Comparison of ENCODE assay signal across 10 cellular contexts in genomic region chr7:117808273-117808868, GRCh38.
DNase-seq lines count a peak whose midpoint lies in the region; TF ChIP-seq lines count a peak whose summit lies in the region.
"Had no signal": no experiment of that assay in that cellular context is flagged by ENCODE, and none has a peak within 500 bp of the region (broad histone marks: within the 10 kb centered on the region; RNA-seq: fewer than 3 reads in every experiment).

No MANE protein-coding gene starts in this region.

- H3K27me3 ChIP-seq in HUES64 (ENCODE audit: insufficient read depth, low read length) (no peaks in the 10 kb centered on the region), OCI-LY3 (ENCODE audit: low read depth, low read length) (peaks cover 13% of the 10 kb centered on the region; the same call in 1 of the 2 replicates)

- intact Hi-C loops in posterior cingulate gyrus (cut with DNase I): no loop called here

- H3K9ac ChIP-seq in HUES64 (ENCODE audit: low read depth, low read length) (no peak overlapping the region), OCI-LY3 (ENCODE audit: low read length) (0 out of 2 replicates have a peak overlapping the region, but pooled peaks have one; percentile 17)

- H3K36me3 ChIP-seq in HUES64 (ENCODE audit: insufficient read depth, low read length): peaks cover 8% of the 10 kb centered on the region; the same call in 1 of the 2 replicates
- no peaks in the 10 kb centered on the region for H3K36me3 ChIP-seq in OCI-LY3 (replicated peaks; ENCODE audit: low read depth, low read length)

- peak overlapping the region; percentile 17; the same call in 1 of the 2 replicates for H3K27ac ChIP-seq in HUES64 (ENCODE audit: low read depth, low read length)
- H3K27ac ChIP-seq in OCI-LY3 (ENCODE audit: low read length): no peak overlapping the region

- no peak for TF ChIP-seq CTCF in OCI-LY3 (IDR thresholded peaks at IDR 0.05; ENCODE audit: low read depth, low read length)
- TF ChIP-seq CTCF in GM13976 (IDR thresholded peaks at IDR 0.05; ENCODE audit: borderline replicate concordance, control extremely low read depth, extremely low read depth, insufficient read depth, missing control alignments): no peak

- WGBS in HUES64: 80% methylated on average over 8 of the region's 8 CpGs

- no peaks in the 10 kb centered on the region for H4K20me1 ChIP-seq in OCI-LY3 (ENCODE audit: insufficient read depth, low read length)

- in situ Hi-C loops in GM13976 (cut with MboI; ENCODE audit: low sequenced_read_pairs, unreplicated experiment): no loop called here

- peak overlapping the region; percentile 75 for H3K4me2 ChIP-seq in OCI-LY3 (ENCODE audit: low read length)

- H2AFZ ChIP-seq in OCI-LY3 (ENCODE audit: low read depth, low read length): no peak overlapping the region; the same call in 1 of the 2 replicates

- no peaks in the 10 kb centered on the region for H3K9me3 ChIP-seq in HUES64 (ENCODE audit: insufficient read depth, low read depth, low read length)
- H3K9me3 ChIP-seq in OCI-LY3 (ENCODE audit: insufficient read depth, low read length): no peaks in the 10 kb centered on the region

- DNase-seq in globus pallidus (ENCODE audit: low spot score): peak; percentile 74
- peak in 6 of 10 donors; percentile 32 to 90 (median 61) for DNase-seq in posterior cingulate gyrus
- DNase-seq in HuH-7 (ENCODE audit: low spot score): no peak
- no peak for DNase-seq in GM13976 (ENCODE audit: low spot score)
- no peak for DNase-seq in stimulated activated CD8-positive, alpha-beta memory T cell treated with anti-CD3 and anti-CD28 coated beads, Interleukin-4, amount 100 ng/mL, for 48 hours
- DNase-seq in A172 (ENCODE audit: low spot score): no peak
- DNase-seq: immature natural killer cell; stimulated activated naive CD4-positive, alpha-beta T cell treated with Interleukin-2 at 50 U/mL for 16 hours had no signal

- H3K79me2 ChIP-seq in OCI-LY3 (ENCODE audit: low read length): no peaks in the 10 kb centered on the region

- H3K4me1 ChIP-seq in HUES64 (ENCODE audit: insufficient read depth, low read length) (peaks cover 61% of the 10 kb centered on the region), OCI-LY3 (ENCODE audit: low read length) (peaks cover 30% of the 10 kb centered on the region)

- H3K4me3 ChIP-seq in HUES64 (ENCODE audit: low read length): no peak overlapping the region
- H3K4me3 ChIP-seq in OCI-LY3 (ENCODE audit: low read length): peak overlapping the region; percentile 52

Comparison
In these comparisons a context has a peak if more than half of its experiments do, and no peak if none do; other contexts are left out.
1. DNase-seq: peak in globus pallidus (single experiment) and posterior cingulate gyrus (6 of 10); none in HuH-7 (single experiment), GM13976 (single experiment), stimulated activated CD8-positive, alpha-beta memory T cell treated with anti-CD3 and anti-CD28 coated beads, Interleukin-4, amount 100 ng/mL, for 48 hours (single experiment) and A172 (single experiment).